ENCODE assay signal across 11 cellular contexts in the genomic region with DNA sequence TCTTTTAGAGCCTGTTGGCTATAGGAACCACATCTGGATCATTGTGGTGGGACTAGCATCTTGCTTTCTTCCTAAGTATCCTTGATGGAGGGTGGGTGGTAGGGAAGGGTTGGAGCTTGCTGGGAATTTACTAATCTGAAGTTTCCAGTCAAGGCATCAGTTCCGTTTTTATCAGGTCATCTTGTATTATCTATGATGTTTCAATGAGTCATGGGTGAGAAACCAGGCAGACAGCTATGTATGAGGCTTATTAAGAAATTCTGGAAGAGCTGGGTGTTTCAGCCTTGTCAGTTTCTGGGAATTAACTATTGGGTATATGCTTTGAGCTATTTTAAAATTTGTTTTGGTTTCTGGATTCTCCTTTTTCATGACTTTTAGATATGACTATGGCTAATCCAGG. TPM values are rescaled to one million over a fixed set of nuclear protein-coding genes. Genes with fewer than 3 reads are reported as not detected.
DNase-seq lines count a peak whose midpoint lies in the region; TF ChIP-seq lines count a peak whose summit lies in the region.
"Had no signal": no experiment of that assay in that cellular context is flagged by ENCODE, and none has a peak within 500 bp of the region (broad histone marks: within the 10 kb centered on the region; RNA-seq: fewer than 3 reads in every experiment).

No MANE protein-coding gene starts in this region.

- H3K36me3 ChIP-seq in adipocyte (ENCODE audit: control insufficient read depth, insufficient read depth, low read length, severe bottlenecking) (peaks cover 75% of the 10 kb centered on the region), hepatocyte (replicated peaks; ENCODE audit: insufficient read depth, low read depth) (no peaks in the 10 kb centered on the region)

- DNase-seq in AG20443 (ENCODE audit: low spot score) (peak; percentile 75), HPDE6-E6E7 (ENCODE audit: extremely low spot score) (peak; percentile 60), adipocyte (ENCODE audit: low read depth) (peak; percentile 70), hepatocyte (ENCODE audit: low spot score) (no peak), C1 segment of cervical spinal cord (lab: John Stamatoyannopoulos, UW) (no peak), 8988T (no peak), NCI-H2029 treated with DMSO at 0.1 percent for 48 hours (lab: John Stamatoyannopoulos, UW) (no peak)
- DNase-seq in activated T-helper 1 cell treated with anti-CD3 and anti-CD28 coated beads, Interleukin-12 subunit alpha, Interleukin-12 subunit beta, Interleukin-2, Interleukin-4 antibody, amounts not matched to agents 30 ng/mL and 10 ng/mL and 1 ng/mL, durations not matched to agents 14 hours and 24 hours and 36 hours (ENCODE audit: low spot score), result no peak
- DNase-seq: activated CD4-positive, alpha-beta T cell treated with anti-CD3 and anti-CD28 coated beads, Interleukin-2, amount 50 U/mL, for 48 hours; naive B cell; NCI-H69 had no signal

- H3K4me1 ChIP-seq in adipocyte (ENCODE audit: control insufficient read depth, insufficient read depth, low read length) (peaks cover 12% of the 10 kb centered on the region), hepatocyte (ENCODE audit: insufficient read depth) (no peaks in the 10 kb centered on the region)

- no peaks in the 10 kb centered on the region for H3K9me2 ChIP-seq in hepatocyte (replicated peaks; ENCODE audit: insufficient read depth)

- H3K4me3 Mint-ChIP-seq in activated T-helper 1 cell treated with anti-CD3 and anti-CD28 coated beads, Interleukin-12 subunit alpha, Interleukin-12 subunit beta, Interleukin-2, Interleukin-4 antibody, amounts not matched to agents 30 ng/mL and 10 ng/mL and 1 ng/mL, durations not matched to agents 14 hours and 24 hours and 36 hours, result no peak overlapping the region
- H3K4me3 Mint-ChIP-seq: naive B cell had no signal

- peaks cover 37% of the 10 kb centered on the region for H3K36me3 Mint-ChIP-seq in activated T-helper 1 cell treated with anti-CD3 and anti-CD28 coated beads, Interleukin-12 subunit alpha, Interleukin-12 subunit beta, Interleukin-2, Interleukin-4 antibody, amounts not matched to agents 30 ng/mL and 10 ng/mL and 1 ng/mL, durations not matched to agents 14 hours and 24 hours and 36 hours (ENCODE audit: low read depth)

- H3K79me2 ChIP-seq in hepatocyte, result no peaks in the 10 kb centered on the region

- H4K20me1 ChIP-seq in hepatocyte (ENCODE audit: insufficient read depth, poor library complexity, severe bottlenecking), result no peaks in the 10 kb centered on the region

- no peaks in the 10 kb centered on the region for H3K27me3 ChIP-seq in adipocyte (replicated peaks; ENCODE audit: control insufficient read depth, insufficient read depth, low read length)
- no peaks in the 10 kb centered on the region for H3K27me3 ChIP-seq in hepatocyte

- intact Hi-C loops in activated T-helper 1 cell treated with anti-CD3 and anti-CD28 coated beads, Interleukin-12 subunit alpha, Interleukin-12 subunit beta, Interleukin-2, Interleukin-4 antibody, amounts not matched to agents 30 ng/mL and 10 ng/mL and 1 ng/mL, durations not matched to agents 14 hours and 24 hours and 36 hours (cut with micrococcal nuclease), result no loop called here

- H3K4me1 Mint-ChIP-seq in activated T-helper 1 cell treated with anti-CD3 and anti-CD28 coated beads, Interleukin-12 subunit alpha, Interleukin-12 subunit beta, Interleukin-2, Interleukin-4 antibody, amounts not matched to agents 30 ng/mL and 10 ng/mL and 1 ng/mL, durations not matched to agents 14 hours and 24 hours and 36 hours (ENCODE audit: low read depth), result peaks cover 9% of the 10 kb centered on the region

- H3K9me3 Mint-ChIP-seq in activated T-helper 1 cell treated with anti-CD3 and anti-CD28 coated beads, Interleukin-12 subunit alpha, Interleukin-12 subunit beta, Interleukin-2, Interleukin-4 antibody, amounts not matched to agents 30 ng/mL and 10 ng/mL and 1 ng/mL, durations not matched to agents 14 hours and 24 hours and 36 hours, result no peaks in the 10 kb centered on the region
- H3K9me3 Mint-ChIP-seq: naive B cell had no signal

- H3K27me3 Mint-ChIP-seq in activated T-helper 1 cell treated with anti-CD3 and anti-CD28 coated beads, Interleukin-12 subunit alpha, Interleukin-12 subunit beta, Interleukin-2, Interleukin-4 antibody, amounts not matched to agents 30 ng/mL and 10 ng/mL and 1 ng/mL, durations not matched to agents 14 hours and 24 hours and 36 hours (ENCODE audit: insufficient read depth), result no peaks in the 10 kb centered on the region
- H3K27me3 Mint-ChIP-seq: naive B cell had no signal

- H3K4me2 ChIP-seq in hepatocyte, result no peak overlapping the region

- no peak overlapping the region for H2AFZ ChIP-seq in hepatocyte

- peak overlapping the region; percentile 32 for H3K27ac ChIP-seq in hepatocyte

- no peak for TF ChIP-seq CTCF in hepatocyte (IDR thresholded peaks at IDR 0.05; ENCODE audit: poor library complexity)

- peak overlapping the region; percentile 81 for H3K9ac ChIP-seq in adipocyte (ENCODE audit: low read length)

- H3K9me3 ChIP-seq in adipocyte (ENCODE audit: control insufficient read depth, low read length), result no peaks in the 10 kb centered on the region
- H3K9me3 ChIP-seq in hepatocyte (ENCODE audit: low read depth), result no peaks in the 10 kb centered on the region

- H3K27ac Mint-ChIP-seq in activated T-helper 1 cell treated with anti-CD3 and anti-CD28 coated beads, Interleukin-12 subunit alpha, Interleukin-12 subunit beta, Interleukin-2, Interleukin-4 antibody, amounts not matched to agents 30 ng/mL and 10 ng/mL and 1 ng/mL, durations not matched to agents 14 hours and 24 hours and 36 hours, result no peak overlapping the region

- H3K4me3 ChIP-seq in adipocyte (ENCODE audit: low read length) (peak overlapping the region; percentile 57), hepatocyte (no peak overlapping the region)

- 50% methylated on average over 1 of the region's 1 CpG for WGBS in hepatocyte (ENCODE audit: low lambda C conversion rate, missing lambda C conversion rate)

RNA-seq across cellular contexts. Expression of gene TSFM, which starts 11.3 kb away (rescaled TPM):
- total RNA-seq in hepatocyte, result 15.7 and 25.9 TPM in 2 replicates
- 38.9 and 46.8 TPM in 2 replicates for polyA plus RNA-seq in hepatocyte
- total RNA-seq in activated T-helper 1 cell treated with anti-CD3 and anti-CD28 coated beads, Interleukin-12 subunit alpha, Interleukin-12 subunit beta, Interleukin-2, Interleukin-4 antibody, amounts not matched to agents 30 ng/mL and 10 ng/mL and 1 ng/mL, durations not matched to agents 14 hours and 24 hours and 36 hours, result 63.5 and 68.6 TPM in 2 replicates

RNA-seq across cellular contexts. Expression of gene EEF1AKMT3, which starts 21.5 kb away (rescaled TPM):
- 5.5 and 7.6 TPM in 2 replicates for total RNA-seq in hepatocyte
- polyA plus RNA-seq in hepatocyte, result 4.5 and 10.3 TPM in 2 replicates
- 4.5 and 5.4 TPM in 2 replicates for total RNA-seq in activated T-helper 1 cell treated with anti-CD3 and anti-CD28 coated beads, Interleukin-12 subunit alpha, Interleukin-12 subunit beta, Interleukin-2, Interleukin-4 antibody, amounts not matched to agents 30 ng/mL and 10 ng/mL and 1 ng/mL, durations not matched to agents 14 hours and 24 hours and 36 hours

RNA-seq across cellular contexts. Expression of gene METTL1, which starts 22.0 kb away (rescaled TPM):
- total RNA-seq in hepatocyte, result 8.6 and 8.8 TPM in 2 replicates
- 26.1 and 31.1 TPM in 2 replicates for polyA plus RNA-seq in hepatocyte
- 89.7 and 90.0 TPM in 2 replicates for total RNA-seq in activated T-helper 1 cell treated with anti-CD3 and anti-CD28 coated beads, Interleukin-12 subunit alpha, Interleukin-12 subunit beta, Interleukin-2, Interleukin-4 antibody, amounts not matched to agents 30 ng/mL and 10 ng/mL and 1 ng/mL, durations not matched to agents 14 hours and 24 hours and 36 hours

RNA-seq across cellular contexts. Expression of gene AVIL, which starts 24.6 kb away (rescaled TPM):
- total RNA-seq in hepatocyte, result 1.0 and 2.4 TPM in 2 replicates
- 0.93 and 1.3 TPM in 2 replicates for polyA plus RNA-seq in hepatocyte
- 2.0 and 3.1 TPM in 2 replicates for total RNA-seq in activated T-helper 1 cell treated with anti-CD3 and anti-CD28 coated beads, Interleukin-12 subunit alpha, Interleukin-12 subunit beta, Interleukin-2, Interleukin-4 antibody, amounts not matched to agents 30 ng/mL and 10 ng/mL and 1 ng/mL, durations not matched to agents 14 hours and 24 hours and 36 hours

RNA-seq across cellular contexts. Expression of gene CYP27B1, which starts 27.0 kb away (rescaled TPM):
- total RNA-seq in hepatocyte, result 0.23 and 2.9 TPM in 2 replicates
- 0.89 and 2.3 TPM in 2 replicates for polyA plus RNA-seq in hepatocyte
- 9.0 and 9.9 TPM in 2 replicates for total RNA-seq in activated T-helper 1 cell treated with anti-CD3 and anti-CD28 coated beads, Interleukin-12 subunit alpha, Interleukin-12 subunit beta, Interleukin-2, Interleukin-4 antibody, amounts not matched to agents 30 ng/mL and 10 ng/mL and 1 ng/mL, durations not matched to agents 14 hours and 24 hours and 36 hours

Comparison
In these comparisons a context has a peak if more than half of its experiments do, and no peak if none do; other contexts are left out.
1. DNase-seq: peak in AG20443 (single experiment), HPDE6-E6E7 (single experiment) and adipocyte (single experiment); none in hepatocyte (single experiment), C1 segment of cervical spinal cord (0 of 14), 8988T (single experiment), activated T-helper 1 cell treated with anti-CD3 and anti-CD28 coated beads, Interleukin-12 subunit alpha, Interleukin-12 subunit beta, Interleukin-2, Interleukin-4 antibody, amounts not matched to agents 30 ng/mL and 10 ng/mL and 1 ng/mL, durations not matched to agents 14 hours and 24 hours and 36 hours (single experiment) and NCI-H2029 treated with DMSO at 0.1 percent for 48 hours (single experiment).